In genomic region chr3:191331443-191331842, GRCh38 we compare ENCODE assay signal across 9 cellular contexts. TPM values are rescaled to one million over a fixed set of nuclear protein-coding genes. Genes with fewer than 3 reads are reported as not detected.
DNase-seq lines count a peak whose midpoint lies in the region; ATAC-seq and TF ChIP-seq lines count a peak whose summit lies in the region.
"Had no signal": no experiment of that assay in that cellular context is flagged by ENCODE, and none has a peak within 500 bp of the region (broad histone marks: within the 10 kb centered on the region; RNA-seq: fewer than 3 reads in every experiment).

No MANE protein-coding gene starts in this region.

- TF ChIP-seq CTCF in MM.1S (IDR thresholded peaks at IDR 0.05; ENCODE audit: low read length) = no peak
- no peak for TF ChIP-seq CTCF in epithelial cell of proximal tubule (conservative IDR thresholded peaks at IDR 0.05; ENCODE audit: low read depth, low read length)
- no peak for TF ChIP-seq CTCF in osteocyte (IDR thresholded peaks at IDR 0.05)

- no peaks in the 10 kb centered on the region for H4K20me1 ChIP-seq in MM.1S (ENCODE audit: insufficient read depth, low read length)

- no peaks in the 10 kb centered on the region for H3K9me2 ChIP-seq in MM.1S (replicated peaks; ENCODE audit: insufficient read depth, low read length)

- H3K4me1 ChIP-seq in MM.1S (ENCODE audit: low read length) = peaks cover 22% of the 10 kb centered on the region

- no peak overlapping the region for H3K9ac ChIP-seq in MM.1S (ENCODE audit: low read length)

- ATAC-seq in HG02852 (IDR thresholded peaks at IDR 0.05; ENCODE audit: unreplicated experiment) (no peak), HG02678 (IDR thresholded peaks at IDR 0.05; ENCODE audit: unreplicated experiment) (no peak)
- ATAC-seq: naive thymus-derived CD4-positive, alpha-beta T cell had no signal

- H3K36me3 Mint-ChIP-seq in osteocyte (ENCODE audit: unreplicated experiment) = no peaks in the 10 kb centered on the region

- peak overlapping the region; percentile 84 for H3K4me3 Mint-ChIP-seq in osteocyte (ENCODE audit: unreplicated experiment)

- H3K27me3 ChIP-seq in MM.1S (replicated peaks; ENCODE audit: insufficient read depth, low read length) = no peaks in the 10 kb centered on the region

- H3K4me3 ChIP-seq in MM.1S (ENCODE audit: low read length) (no peak overlapping the region), epithelial cell of proximal tubule (ENCODE audit: low read depth, low read length) (peak overlapping the region; percentile 81)

- peaks cover 65% of the 10 kb centered on the region for H3K4me1 Mint-ChIP-seq in osteocyte (ENCODE audit: unreplicated experiment)

- no peaks in the 10 kb centered on the region for H3K9me3 ChIP-seq in MM.1S (replicated peaks; ENCODE audit: insufficient read depth, low read length)

- no peaks in the 10 kb centered on the region for H3K9me3 Mint-ChIP-seq in osteocyte (ENCODE audit: unreplicated experiment)

- H3K36me3 ChIP-seq in MM.1S (replicated peaks; ENCODE audit: insufficient read depth, low read length) = no peaks in the 10 kb centered on the region

- H3K79me2 ChIP-seq in MM.1S (ENCODE audit: low read length) = peaks cover 71% of the 10 kb centered on the region

- DNase-seq in COLO829 (ENCODE audit: low spot score) (peak; percentile 40), MM.1S (no peak), epithelial cell of proximal tubule (ENCODE audit: low read depth) (peak; percentile 76), osteocyte (ENCODE audit: extremely low spot score, unreplicated experiment) (no peak), NOMO-1 treated with DMSO at 0.1 percent for 48 hours (lab: John Stamatoyannopoulos, UW; ENCODE audit: unreplicated experiment) (no peak), NCI-H510A treated with DMSO at 0.1 percent for 48 hours (lab: John Stamatoyannopoulos, UW) (no peak)
- DNase-seq: naive thymus-derived CD4-positive, alpha-beta T cell had no signal

- no peak overlapping the region for H3K27ac ChIP-seq in MM.1S (ENCODE audit: low read length)

- no peak overlapping the region for H2AFZ ChIP-seq in MM.1S (ENCODE audit: low read length)

- peaks cover 11% of the 10 kb centered on the region for H3F3A ChIP-seq in MM.1S (ENCODE audit: insufficient read depth, low read length)

- H3K27me3 Mint-ChIP-seq in osteocyte (ENCODE audit: unreplicated experiment) = no peaks in the 10 kb centered on the region

- H3K27ac Mint-ChIP-seq in osteocyte (ENCODE audit: unreplicated experiment) = peak overlapping the region; percentile 98
- H3K27ac Mint-ChIP-seq: naive thymus-derived CD4-positive, alpha-beta T cell had no signal

- 0 out of 2 replicates have a peak overlapping the region, but pooled peaks have one; percentile 77 for H3K4me2 ChIP-seq in MM.1S (ENCODE audit: low read depth, low read length)

RNA-seq across cellular contexts. Expression of gene UTS2B, which starts 1.1 kb away (rescaled TPM):
- total RNA-seq in epithelial cell of proximal tubule (0.07 and 0.69 TPM in 2 replicates), osteocyte (0.55 and 0.75 TPM in 2 replicates)

RNA-seq across cellular contexts. Expression of gene CCDC50, which starts 2.2 kb away (rescaled TPM):
- total RNA-seq in epithelial cell of proximal tubule = 122 and 134 TPM in 2 replicates
- total RNA-seq in osteocyte = 75.5 and 86.7 TPM in 2 replicates

Comparison
In these comparisons a context has a peak if more than half of its experiments do, and no peak if none do; other contexts are left out.
1. DNase-seq: peak in COLO829 (single experiment) and epithelial cell of proximal tubule (single experiment); none in MM.1S (single experiment), osteocyte (single experiment), NOMO-1 treated with DMSO at 0.1 percent for 48 hours (single experiment) and NCI-H510A treated with DMSO at 0.1 percent for 48 hours (single experiment).